Comparison of ENCODE assay signal across 24 cellular contexts in the genomic region with DNA sequence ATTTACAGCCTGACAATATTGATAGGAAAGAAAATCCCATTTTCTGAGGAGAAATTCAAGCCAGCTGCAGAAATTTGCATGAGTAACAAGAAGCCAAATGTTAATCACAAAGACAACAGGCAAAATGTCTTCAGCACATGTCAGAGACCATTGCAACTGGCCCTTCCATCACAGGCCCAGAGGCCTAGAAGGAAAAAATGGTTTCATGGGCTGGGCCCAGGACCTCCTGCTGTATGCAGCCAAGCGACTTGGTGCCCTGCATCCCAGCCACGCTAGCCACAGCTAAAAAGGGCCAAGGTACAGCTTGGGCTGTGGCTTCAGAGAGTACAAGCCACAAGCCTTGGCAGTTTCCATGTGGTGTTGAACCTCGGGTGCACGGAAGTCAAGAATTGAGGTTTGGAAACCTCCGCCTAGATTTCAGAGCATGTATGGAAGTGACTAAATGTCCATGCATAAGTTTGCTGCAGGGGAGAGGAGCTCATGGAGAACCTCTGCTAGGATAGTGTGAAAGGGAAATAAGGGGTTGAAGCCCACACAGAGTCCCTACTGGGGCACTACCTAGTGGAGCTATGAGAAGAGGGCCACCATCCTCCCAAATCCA.
"Had no signal": no experiment of that assay in that cellular context is flagged by ENCODE, and none has a peak within 500 bp of the region (broad histone marks: within the 10 kb centered on the region; RNA-seq: fewer than 3 reads in every experiment).

No MANE protein-coding gene starts in this region.

- H3K4me3 ChIP-seq: stomach, suprapubic skin, testis, thoracic aorta, thyroid gland, tibial artery, tibial nerve, transverse colon, upper lobe of left lung, upper lobe of right lung, uterus, vagina had no signal

- H3K27ac ChIP-seq: stomach, suprapubic skin, testis, thoracic aorta, thyroid gland, tibial artery, tibial nerve, transverse colon, upper lobe of left lung, upper lobe of right lung, uterus, vagina had no signal

- DNase-seq: stimulated activated CD4-positive, alpha-beta T cell treated with anti-CD3 and anti-CD28 coated beads, Interleukin-2, amount 100 ng/mL, for 48 hours; stimulated activated CD4-positive, alpha-beta T cell treated with anti-CD3 and anti-CD28 coated beads, Interleukin-4, amount 100 ng/mL, for 1 hour; stimulated activated CD4-positive, alpha-beta T cell treated with anti-CD3 and anti-CD28 coated beads, Interleukin-4, amount 100 ng/mL, for 24 hours; stimulated activated CD4-positive, alpha-beta T cell treated with anti-CD3 and anti-CD28 coated beads, Interleukin-4, amount 100 ng/mL, for 4 hours; stimulated activated CD8-positive, alpha-beta memory T cell treated with anti-CD3 and anti-CD28 coated beads, Interleukin-4, amount 100 ng/mL, for 48 hours; stimulated activated naive B cell treated with anti-CD40 and anti-IgM and Interleukin-4, amounts not matched to agents 10 μg/mL and 1 μg/mL and 100 μg/mL, for 72 hours; stimulated activated naive CD4-positive, alpha-beta T cell; stimulated activated naive CD4-positive, alpha-beta T cell treated with Interleukin-2 at 50 U/mL for 16 hours; stimulated activated naive CD8-positive, alpha-beta T cell treated with anti-CD3 and anti-CD28 coated beads, Interleukin-15, amount 100 ng/mL, for 72 hours; stimulated activated naive CD8-positive, alpha-beta T cell treated with anti-CD3 and anti-CD28 coated beads, Interleukin-15, Interleukin-2, amounts not matched to agents 100 U/mL and 50 U/mL, for 24 hours; stomach; substantia nigra; testis; thyroid gland; tibial artery; transverse colon; trophoblast cell; upper lobe of left lung; upper lobe of right lung; uterus had no signal

- H3K9me3 ChIP-seq: suprapubic skin, testis, thyroid gland, upper lobe of right lung, uterus had no signal

- H3K4me1 ChIP-seq: stomach, suprapubic skin, testis, thyroid gland, tibial artery, tibial nerve, transverse colon, upper lobe of left lung, upper lobe of right lung, uterus, vagina had no signal

- H3K27me3 ChIP-seq: stomach, suprapubic skin, testis, thyroid gland, tibial artery, tibial nerve, transverse colon, upper lobe of left lung, upper lobe of right lung, uterus, vagina had no signal

- H3K36me3 ChIP-seq: stomach, suprapubic skin, thoracic aorta, thyroid gland, tibial artery, tibial nerve, transverse colon, upper lobe of left lung, upper lobe of right lung, uterus, vagina had no signal
